ENCODE assay signal across 7 cellular contexts in genomic region chr9:66939878-66940830, GRCh38. TPM values are rescaled to one million over a fixed set of nuclear protein-coding genes. Genes with fewer than 3 reads are reported as not detected.
"Had no signal": no experiment of that assay in that cellular context is flagged by ENCODE, and none has a peak within 500 bp of the region (broad histone marks: within the 10 kb centered on the region; RNA-seq: fewer than 3 reads in every experiment).

No MANE protein-coding gene starts in this region.

RNA-seq across cellular contexts. Expression of gene SPATA31A3, which starts 52.2 kb away (rescaled TPM):
- total RNA-seq: LHCN-M2, MCF 10A, NCI-H460, OCI-LY7, PC-9, RPMI7951, SK-MEL-5 had no signal
